In the genomic region with DNA sequence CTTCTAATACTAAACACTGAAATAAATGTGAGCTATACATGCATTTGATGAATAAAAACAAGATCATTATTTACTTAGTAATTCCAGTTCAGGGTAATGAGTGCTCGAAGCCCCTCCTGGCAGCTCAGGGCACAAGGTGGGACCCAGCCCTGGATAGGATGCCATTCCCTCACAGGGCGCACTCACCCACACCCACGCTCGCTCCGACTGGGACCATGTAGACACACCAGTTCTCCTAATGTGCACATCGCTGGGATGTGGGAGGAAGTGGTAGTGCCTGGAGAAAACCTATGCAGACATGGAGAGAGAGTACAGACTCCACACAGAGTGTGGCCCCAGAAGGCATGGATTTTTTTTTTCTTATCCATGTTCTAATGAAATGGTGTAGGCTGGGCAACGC, we compare ENCODE assay signal across 2 cellular contexts.
TF ChIP-seq lines count a peak whose summit lies in the region.

No MANE protein-coding gene starts in this region.

TF ChIP-seq in HCT116, 20 proteins besides CTCF, POLR2A, EP300 and RAD21:
- TF ChIP-seq, protein P1, sequence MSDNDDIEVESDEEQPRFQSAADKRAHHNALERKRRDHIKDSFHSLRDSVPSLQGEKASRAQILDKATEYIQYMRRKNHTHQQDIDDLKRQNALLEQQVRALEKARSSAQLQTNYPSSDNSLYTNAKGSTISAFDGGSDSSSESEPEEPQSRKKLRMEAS (IDR thresholded peaks at IDR 0.05) = no peak
- TF ChIP-seq SRF (IDR thresholded peaks at IDR 0.05; ENCODE audit: low read depth) (no peak), EZH2 (IDR thresholded peaks at IDR 0.05) (no peak), EZH2phosphoT487 (IDR thresholded peaks at IDR 0.05; ENCODE audit: borderline replicate concordance) (no peak), POLR2AphosphoS5 (IDR thresholded peaks at IDR 0.05; ENCODE audit: low read depth, low read length) (no peak), TCF7L2 (IDR thresholded peaks at IDR 0.05; ENCODE audit: borderline replicate concordance, extremely low read depth, insufficient read depth, insufficient read length) (no peak), YY1 (IDR thresholded peaks at IDR 0.05; ENCODE audit: extremely low read depth, insufficient replicate concordance, low read depth, low read length) (no peak), FOSL1 (IDR thresholded peaks at IDR 0.05; ENCODE audit: low read depth) (no peak), JUND (IDR thresholded peaks at IDR 0.05) (no peak), ZNF274 (IDR thresholded peaks at IDR 0.05; ENCODE audit: low read depth, low read length) (no peak), ZFX (IDR thresholded peaks at IDR 0.05) (no peak), SP1 (IDR thresholded peaks at IDR 0.05; ENCODE audit: low read depth) (no peak), EGR1 (IDR thresholded peaks at IDR 0.05; ENCODE audit: low read depth) (no peak), CBX3 (IDR thresholded peaks at IDR 0.05; ENCODE audit: low read depth) (no peak), CEBPB (IDR thresholded peaks at IDR 0.05; ENCODE audit: low read depth) (no peak), ELF1 (IDR thresholded peaks at IDR 0.05; ENCODE audit: borderline replicate concordance, low read depth) (no peak), SIN3A (IDR thresholded peaks at IDR 0.05; ENCODE audit: low read depth) (no peak)
- TF ChIP-seq, protein P2, sequence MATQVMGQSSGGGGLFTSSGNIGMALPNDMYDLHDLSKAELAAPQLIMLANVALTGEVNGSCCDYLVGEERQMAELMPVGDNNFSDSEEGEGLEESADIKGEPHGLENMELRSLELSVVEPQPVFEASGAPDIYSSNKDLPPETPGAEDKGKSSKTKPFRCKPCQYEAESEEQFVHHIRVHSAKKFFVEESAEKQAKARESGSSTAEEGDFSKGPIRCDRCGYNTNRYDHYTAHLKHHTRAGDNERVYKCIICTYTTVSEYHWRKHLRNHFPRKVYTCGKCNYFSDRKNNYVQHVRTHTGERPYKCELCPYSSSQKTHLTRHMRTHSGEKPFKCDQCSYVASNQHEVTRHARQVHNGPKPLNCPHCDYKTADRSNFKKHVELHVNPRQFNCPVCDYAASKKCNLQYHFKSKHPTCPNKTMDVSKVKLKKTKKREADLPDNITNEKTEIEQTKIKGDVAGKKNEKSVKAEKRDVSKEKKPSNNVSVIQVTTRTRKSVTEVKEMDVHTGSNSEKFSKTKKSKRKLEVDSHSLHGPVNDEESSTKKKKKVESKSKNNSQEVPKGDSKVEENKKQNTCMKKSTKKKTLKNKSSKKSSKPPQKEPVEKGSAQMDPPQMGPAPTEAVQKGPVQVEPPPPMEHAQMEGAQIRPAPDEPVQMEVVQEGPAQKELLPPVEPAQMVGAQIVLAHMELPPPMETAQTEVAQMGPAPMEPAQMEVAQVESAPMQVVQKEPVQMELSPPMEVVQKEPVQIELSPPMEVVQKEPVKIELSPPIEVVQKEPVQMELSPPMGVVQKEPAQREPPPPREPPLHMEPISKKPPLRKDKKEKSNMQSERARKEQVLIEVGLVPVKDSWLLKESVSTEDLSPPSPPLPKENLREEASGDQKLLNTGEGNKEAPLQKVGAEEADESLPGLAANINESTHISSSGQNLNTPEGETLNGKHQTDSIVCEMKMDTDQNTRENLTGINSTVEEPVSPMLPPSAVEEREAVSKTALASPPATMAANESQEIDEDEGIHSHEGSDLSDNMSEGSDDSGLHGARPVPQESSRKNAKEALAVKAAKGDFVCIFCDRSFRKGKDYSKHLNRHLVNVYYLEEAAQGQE (IDR thresholded peaks at IDR 0.05; ENCODE audit: low read depth) = no peak
- TF ChIP-seq, protein P3, sequence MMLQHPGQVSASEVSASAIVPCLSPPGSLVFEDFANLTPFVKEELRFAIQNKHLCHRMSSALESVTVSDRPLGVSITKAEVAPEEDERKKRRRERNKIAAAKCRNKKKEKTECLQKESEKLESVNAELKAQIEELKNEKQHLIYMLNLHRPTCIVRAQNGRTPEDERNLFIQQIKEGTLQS (IDR thresholded peaks at IDR 0.05) = no peak
- TF ChIP-seq, protein P4, sequence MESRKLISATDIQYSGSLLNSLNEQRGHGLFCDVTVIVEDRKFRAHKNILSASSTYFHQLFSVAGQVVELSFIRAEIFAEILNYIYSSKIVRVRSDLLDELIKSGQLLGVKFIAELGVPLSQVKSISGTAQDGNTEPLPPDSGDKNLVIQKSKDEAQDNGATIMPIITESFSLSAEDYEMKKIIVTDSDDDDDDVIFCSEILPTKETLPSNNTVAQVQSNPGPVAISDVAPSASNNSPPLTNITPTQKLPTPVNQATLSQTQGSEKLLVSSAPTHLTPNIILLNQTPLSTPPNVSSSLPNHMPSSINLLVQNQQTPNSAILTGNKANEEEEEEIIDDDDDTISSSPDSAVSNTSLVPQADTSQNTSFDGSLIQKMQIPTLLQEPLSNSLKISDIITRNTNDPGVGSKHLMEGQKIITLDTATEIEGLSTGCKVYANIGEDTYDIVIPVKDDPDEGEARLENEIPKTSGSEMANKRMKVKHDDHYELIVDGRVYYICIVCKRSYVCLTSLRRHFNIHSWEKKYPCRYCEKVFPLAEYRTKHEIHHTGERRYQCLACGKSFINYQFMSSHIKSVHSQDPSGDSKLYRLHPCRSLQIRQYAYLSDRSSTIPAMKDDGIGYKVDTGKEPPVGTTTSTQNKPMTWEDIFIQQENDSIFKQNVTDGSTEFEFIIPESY (IDR thresholded peaks at IDR 0.05; ENCODE audit: extremely low read depth, insufficient replicate concordance, low read length) = no peak
TF ChIP-seq in HCT116: peak in this region for 0.

TF ChIP-seq in H1, 55 proteins besides CTCF, POLR2A, EP300 and RAD21:
- no peak for TF ChIP-seq ZNF274 (IDR thresholded peaks at IDR 0.05; ENCODE audit: borderline replicate concordance, extremely low read depth, low read length)
- TF ChIP-seq RXRA (IDR thresholded peaks at IDR 0.05; ENCODE audit: insufficient read depth, low read depth, low read length) = no peak
- no peak for TF ChIP-seq SRF (IDR thresholded peaks at IDR 0.05; ENCODE audit: low read depth, low read length)
- TF ChIP-seq POLR2AphosphoS5 (IDR thresholded peaks at IDR 0.05; ENCODE audit: low read depth, low read length) = no peak
- TF ChIP-seq SP1 (IDR thresholded peaks at IDR 0.05; ENCODE audit: low read depth, low read length) = no peak
- no peak for TF ChIP-seq POU5F1 (IDR thresholded peaks at IDR 0.05; ENCODE audit: low read depth, low read length)
TF ChIP-seq in H1: peak in this region for 0.
